ENCODE assay signal across 18 cellular contexts in the genomic region with DNA sequence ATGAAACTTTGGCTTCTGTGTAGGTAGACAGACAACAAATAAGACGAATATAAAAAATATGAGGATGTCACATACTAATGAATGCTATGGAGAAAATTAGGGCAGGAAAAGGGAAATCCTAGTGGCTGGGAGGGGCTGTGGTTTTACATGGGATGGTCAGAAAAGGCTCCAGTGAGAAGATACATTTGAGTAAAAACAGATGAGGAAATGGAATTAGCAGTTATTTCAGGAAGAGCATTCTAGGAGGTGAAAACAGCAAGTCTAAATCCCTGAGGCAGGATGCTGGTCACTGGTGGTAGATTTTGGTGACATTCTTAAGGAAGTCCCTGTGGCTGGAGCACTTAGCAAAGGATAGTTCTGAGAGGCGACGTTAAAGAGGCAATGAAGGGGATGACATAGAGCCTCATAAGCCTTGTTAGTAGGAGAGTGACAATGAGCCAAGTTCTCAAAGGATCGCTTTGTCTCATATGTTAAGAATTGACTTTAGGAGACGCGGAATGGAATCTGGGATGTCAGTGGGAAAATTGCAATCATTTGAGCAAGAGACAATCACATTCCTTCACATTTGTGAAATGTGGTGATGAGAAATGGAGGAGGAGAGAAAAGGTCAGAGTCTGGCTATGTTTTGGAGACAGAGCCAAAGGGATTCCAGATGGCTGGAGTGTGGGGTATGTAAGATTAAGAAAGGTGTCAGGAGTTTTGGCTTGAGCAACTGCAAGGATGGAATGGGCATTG.
"Had no signal": no experiment of that assay in that cellular context is flagged by ENCODE, and none has a peak within 500 bp of the region (broad histone marks: within the 10 kb centered on the region; RNA-seq: fewer than 3 reads in every experiment).

No MANE protein-coding gene starts in this region.

- H3K4me1 ChIP-seq: left ventricle myocardium inferior, lower lobe of right lung, parathyroid adenoma, prostate gland, right lobe of liver, testis, tibial nerve had no signal

- H3K27me3 ChIP-seq: right lobe of liver, testis, tibial nerve had no signal

- ATAC-seq: esophagus mucosa; lower lobe of right lung; naive thymus-derived CD4-positive, alpha-beta T cell; right lobe of liver; stimulated activated effector memory CD8-positive, alpha-beta T cell treated with anti-CD3 and anti-CD28 coated beads, Interleukin-12 subunit alpha, Interleukin-12 subunit beta, amount 100 ng/mL, for 72 hours had no signal

- DNase-seq: effector memory CD4-positive, alpha-beta T cell; foreskin fibroblast; immature natural killer cell; left ventricle myocardium inferior; lower lobe of right lung; naive thymus-derived CD4-positive, alpha-beta T cell; nephron progenitor cell; right lobe of liver; stimulated activated CD4-positive, alpha-beta T cell treated with anti-CD3 and anti-CD28 coated beads, Interleukin-4, amount 100 ng/mL, for 1 hour; stimulated activated CD8-positive, alpha-beta memory T cell treated with anti-CD3 and anti-CD28 coated beads, Interleukin-4, amount 100 ng/mL, for 48 hours; testis had no signal

- H3K27ac ChIP-seq: left ventricle myocardium inferior, lower lobe of right lung, parathyroid adenoma, prostate gland, right lobe of liver, testis, tibial nerve had no signal

- FAIRE-seq: endometrium, keratinocyte had no signal

- H3K36me3 ChIP-seq: left ventricle myocardium inferior, lower lobe of right lung, prostate gland, right lobe of liver, tibial nerve had no signal

- H3K9me3 ChIP-seq: left ventricle myocardium inferior, lower lobe of right lung, prostate gland, right lobe of liver, testis, tibial nerve had no signal

- H3K4me3 ChIP-seq: left ventricle myocardium inferior, lower lobe of right lung, prostate gland, right lobe of liver, testis, tibial nerve had no signal
